ENCODE assay signal across 11 cellular contexts in genomic region chr10:98270026-98270740, GRCh38. TPM values are rescaled to one million over a fixed set of nuclear protein-coding genes. Genes with fewer than 3 reads are reported as not detected.
DNase-seq lines count a peak whose midpoint lies in the region; ATAC-seq, FAIRE-seq and TF ChIP-seq lines count a peak whose summit lies in the region.
"Had no signal": no experiment of that assay in that cellular context is flagged by ENCODE, and none has a peak within 500 bp of the region (broad histone marks: within the 10 kb centered on the region; RNA-seq: fewer than 3 reads in every experiment).

No MANE protein-coding gene starts in this region.

- no peaks in the 10 kb centered on the region for H3K36me3 Mint-ChIP-seq in mesothelial cell of epicardium
- peaks cover 0 to 2% (median 0%) of the 10 kb centered on the region in 3 donors for H3K36me3 Mint-ChIP-seq in naive thymus-derived CD8-positive, alpha-beta T cell

- H3K4me1 ChIP-seq in body of pancreas: peaks cover 49% of the 10 kb centered on the region
- peaks cover 0 to 26% (median 12%) of the 10 kb centered on the region in 4 donors for H3K4me1 ChIP-seq in transverse colon
- H3K4me1 ChIP-seq: colonic mucosa had no signal

- H3K9me3 Mint-ChIP-seq in mesothelial cell of epicardium: no peaks in the 10 kb centered on the region
- peaks cover 0 to 3% (median 0%) of the 10 kb centered on the region in 9 donors for H3K9me3 Mint-ChIP-seq in naive thymus-derived CD8-positive, alpha-beta T cell

- FAIRE-seq in frontal cortex (lab: Jason Lieb, UNC): no peak

- H3K4me3 ChIP-seq in body of pancreas: no peak overlapping the region
- no peak overlapping the region for H3K4me3 ChIP-seq in transverse colon
- H3K4me3 ChIP-seq: colonic mucosa had no signal

- H3K4me3 Mint-ChIP-seq in mesothelial cell of epicardium: no peak overlapping the region
- H3K4me3 Mint-ChIP-seq in naive thymus-derived CD8-positive, alpha-beta T cell: peak overlapping the region in 4 of 10 donors; percentile 5 to 33 (median 23)

- no peak for TF ChIP-seq CTCF in body of pancreas (IDR thresholded peaks at IDR 0.05)
- TF ChIP-seq CTCF in mesothelial cell of epicardium (IDR thresholded peaks at IDR 0.05; ENCODE audit: unreplicated experiment): no peak
- TF ChIP-seq CTCF in transverse colon (IDR thresholded peaks at IDR 0.05): no peak

- H3K27ac Mint-ChIP-seq in mesothelial cell of epicardium: peak overlapping the region; percentile 13
- H3K27ac Mint-ChIP-seq in naive thymus-derived CD8-positive, alpha-beta T cell: no peak overlapping the region

- DNase-seq in NCI-H82 (lab: John Stamatoyannopoulos, UW) (peak; percentile 33), NCI-H82 treated with DMSO at 0.1 percent for 48 hours (lab: John Stamatoyannopoulos, UW; ENCODE audit: unreplicated experiment) (no peak), body of pancreas (no peak), mesothelial cell of epicardium (ENCODE audit: low spot score in 2 of 2, unreplicated experiment in 2 of 2) (no peak), transverse colon (no peak), superior temporal gyrus (ENCODE audit: extremely low spot score) (no peak), frontal cortex (ENCODE audit: low spot score in 2 of 2) (no peak)
- DNase-seq in naive thymus-derived CD8-positive, alpha-beta T cell: no peak
- DNase-seq: activated gamma-delta T cell treated with Interleukin-2 at 50 U/mL for 16 hours, hippocampal formation had no signal

- H3K4me1 Mint-ChIP-seq in mesothelial cell of epicardium: peaks cover 45% of the 10 kb centered on the region
- H3K4me1 Mint-ChIP-seq in naive thymus-derived CD8-positive, alpha-beta T cell: peaks cover 0 to 7% (median 3%) of the 10 kb centered on the region in 4 donors

- WGBS in body of pancreas, 2 donors: 40 to 49% methylated on average over 10 of the region's 10 CpGs
- WGBS in transverse colon (ENCODE audit: low coverage in 1 of 2), 2 donors: 56 to 63% methylated on average over 5 to 10 of the region's 10 CpGs

- no peak for ATAC-seq in body of pancreas
- ATAC-seq in naive thymus-derived CD8-positive, alpha-beta T cell: no peak

- H3K9me3 ChIP-seq in body of pancreas: no peaks in the 10 kb centered on the region
- H3K9me3 ChIP-seq in transverse colon: no peaks in the 10 kb centered on the region
- H3K9me3 ChIP-seq: colonic mucosa had no signal

- no peaks in the 10 kb centered on the region for H3K27me3 ChIP-seq in body of pancreas
- peaks cover 39% of the 10 kb centered on the region for H3K27me3 ChIP-seq in transverse colon

- no peak for TF ChIP-seq EP300 in transverse colon (IDR thresholded peaks at IDR 0.05; ENCODE audit: low read depth)

- POLR2A ChIA-PET in naive thymus-derived CD8-positive, alpha-beta T cell (lab: Charles Lee): no interaction called here

- intact Hi-C loops in body of pancreas (cut with DNase I) (no loop called here), transverse colon (cut with DNase I; ENCODE audit: low total_unique reads) (no loop called here)

- H3K27me3 Mint-ChIP-seq in mesothelial cell of epicardium (ENCODE audit: low read depth): peaks cover 3% of the 10 kb centered on the region
- H3K27me3 Mint-ChIP-seq in naive thymus-derived CD8-positive, alpha-beta T cell: peaks cover 16 to 61% (median 25%) of the 10 kb centered on the region in 5 donors

- H3K36me3 ChIP-seq in body of pancreas (replicated peaks in 1 of 2; ENCODE audit: insufficient read depth in 1 of 2, low read depth in 2 of 2): no peaks in the 10 kb centered on the region
- H3K36me3 ChIP-seq in transverse colon: no peaks in the 10 kb centered on the region
- H3K36me3 ChIP-seq: colonic mucosa had no signal

- in situ Hi-C loops in transverse colon (cut with MboI; ENCODE audit: low pct_ligation_motif_present in 1 of 4, low pct_unique_long_range_greater_than_20kb in 1 of 4, low sequenced_read_pairs in 3 of 4): no loop called here

- TF ChIP-seq POLR2A in body of pancreas (IDR thresholded peaks at IDR 0.05) (no peak), transverse colon (IDR thresholded peaks at IDR 0.05) (no peak)

- H3K27ac ChIP-seq in body of pancreas: peak overlapping the region; percentile 59 to 87 (median 83)
- peak overlapping the region in 3 of 4 donors; percentile 56 to 81 (median 79) for H3K27ac ChIP-seq in transverse colon
- H3K27ac ChIP-seq: colonic mucosa had no signal

RNA-seq across cellular contexts. Expression of gene LOXL4, which starts 2.2 kb away (rescaled TPM):
- total RNA-seq in body of pancreas (10 to 100 TPM in 1 of 2 donors, 1 to 10 TPM in 1; 8.9 to 10.6 TPM), mesothelial cell of epicardium (7.0 to 7.9 TPM (median 7.5 TPM) in 3 replicates), transverse colon (1 to 10 TPM; 1.9 to 6.4 (median 2.8) TPM), frontal cortex (not detected)
- total RNA-seq in naive thymus-derived CD8-positive, alpha-beta T cell: not detected
- under 1 TPM in 1 of 3 donors, not detected in 2; 0.12 TPM for polyA plus RNA-seq in naive thymus-derived CD8-positive, alpha-beta T cell
